In the genomic region with DNA sequence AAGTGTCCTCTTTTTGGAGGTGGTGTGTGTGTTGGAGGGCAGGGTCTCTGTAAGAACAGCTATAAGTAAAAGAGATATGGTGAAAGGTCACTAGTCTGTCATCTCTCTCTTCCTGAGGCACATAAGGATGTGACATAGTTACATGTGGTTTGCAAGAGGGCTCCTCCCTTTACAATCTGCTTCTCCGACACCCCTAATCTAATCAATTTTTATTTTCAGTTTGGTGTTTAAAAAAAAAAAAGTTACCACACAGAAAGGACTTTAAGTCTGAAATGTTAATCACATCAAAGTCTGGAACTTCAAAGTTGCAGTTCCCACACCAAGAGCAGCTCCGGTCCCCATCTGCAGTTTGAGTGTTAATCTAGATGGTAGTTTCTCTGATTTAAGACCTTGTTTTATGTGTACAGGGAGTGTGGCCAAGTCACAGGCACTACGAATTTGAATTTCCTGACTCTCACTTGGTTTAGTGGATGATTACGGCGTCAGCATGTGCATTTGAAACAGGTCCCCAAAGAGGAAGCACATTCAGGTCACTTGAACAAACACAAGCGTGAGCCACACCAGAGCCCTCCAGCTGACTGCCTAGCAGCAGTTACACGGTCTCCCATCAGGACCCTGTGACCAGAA, we compare ENCODE assay signal across 8 cellular contexts. TPM values are rescaled to one million over a fixed set of nuclear protein-coding genes. Genes with fewer than 3 reads are reported as not detected.
DNase-seq lines count a peak whose midpoint lies in the region; ATAC-seq and TF ChIP-seq lines count a peak whose summit lies in the region.

No MANE protein-coding gene starts in this region.

- peak overlapping the region; percentile 20 for H3K27ac Mint-ChIP-seq in type B pancreatic cell

- TF ChIP-seq CTCF in type B pancreatic cell (conservative IDR thresholded peaks at IDR 0.05), result no peak

- peaks cover 29% of the 10 kb centered on the region for H3K4me1 Mint-ChIP-seq in type B pancreatic cell (ENCODE audit: unreplicated experiment)

- DNase-seq in DMS153 treated with DMSO at 0.1 percent for 48 hours (lab: John Stamatoyannopoulos, UW; ENCODE audit: unreplicated experiment) (peak; percentile 41), lung microvascular endothelial cell (ENCODE audit: low read depth in 2 of 2) (peak; percentile 57 to 90), type B pancreatic cell (ENCODE audit: extremely low spot score, unreplicated experiment) (no peak), D341Med (ENCODE audit: low spot score) (no peak), NCI-H226 (no peak)
- DNase-seq in activated T-helper 1 cell treated with anti-CD3 and anti-CD28 coated beads, Interleukin-2, amount 50 U/mL, for 16 hours (ENCODE audit: low read depth in 1 of 2, low spot score in 1 of 2), result peak; percentile 17 to 22

- no peak overlapping the region for H3K4me3 Mint-ChIP-seq in type B pancreatic cell

- ATAC-seq in GM21390 (IDR thresholded peaks at IDR 0.05; ENCODE audit: unreplicated experiment), result peak; percentile 88
- peak; percentile 63 for ATAC-seq in HG03571 (IDR thresholded peaks at IDR 0.05; ENCODE audit: unreplicated experiment)

- peaks cover 2% of the 10 kb centered on the region for H3K36me3 Mint-ChIP-seq in type B pancreatic cell

- H3K27me3 Mint-ChIP-seq in type B pancreatic cell, result no peaks in the 10 kb centered on the region

- H3K9me3 Mint-ChIP-seq in type B pancreatic cell, result no peaks in the 10 kb centered on the region

RNA-seq across cellular contexts. Expression of a gene that starts 53.1 kb away (rescaled TPM):
- 16.8 and 21.6 TPM in 2 replicates for total RNA-seq in lung microvascular endothelial cell
- 16.9 and 21.5 TPM in 2 replicates for total RNA-seq in type B pancreatic cell (ENCODE audit: low replicate concordance)

Comparison
In these comparisons a context has a peak if more than half of its experiments do, and no peak if none do; other contexts are left out.
1. DNase-seq: peak in DMS153 treated with DMSO at 0.1 percent for 48 hours (single experiment), activated T-helper 1 cell treated with anti-CD3 and anti-CD28 coated beads, Interleukin-2, amount 50 U/mL, for 16 hours (2 of 2) and lung microvascular endothelial cell (2 of 2); none in type B pancreatic cell (single experiment), D341Med (single experiment) and NCI-H226 (single experiment).